9 cellular contexts compared by ENCODE assay signal in genomic region chr7:107661081-107661864, GRCh38.
DNase-seq lines count a peak whose midpoint lies in the region; ATAC-seq and TF ChIP-seq lines count a peak whose summit lies in the region.
"Had no signal": no experiment of that assay in that cellular context is flagged by ENCODE, and none has a peak within 500 bp of the region (broad histone marks: within the 10 kb centered on the region; RNA-seq: fewer than 3 reads in every experiment).

No MANE protein-coding gene starts in this region.

- no peaks in the 10 kb centered on the region for H3K9me2 ChIP-seq in SU-DHL-6 (replicated peaks; ENCODE audit: insufficient read depth, low read length)

- no peaks in the 10 kb centered on the region for H4K20me1 ChIP-seq in SU-DHL-6 (ENCODE audit: low read depth, low read length)
- H4K20me1 ChIP-seq: BLaER1 treated with 17β-estradiol and CSF1 and Interleukin-3, amounts not matched to agents 10 nM and 100 nM had no signal

- TF ChIP-seq CTCF in SU-DHL-6 (IDR thresholded peaks at IDR 0.05; ENCODE audit: insufficient read depth, low read length, poor library complexity, severe bottlenecking) (no peak), brain microvascular endothelial cell (IDR thresholded peaks at IDR 0.05; ENCODE audit: low read depth, low read length, missing control alignments) (peak; percentile 26)

- in situ Hi-C loops in brain microvascular endothelial cell (cut with HindIII; ENCODE audit: low pct_ligation_motif_present, low sequenced_read_pairs), result no loop called here

- DNase-seq in NCI-H1417 (lab: John Stamatoyannopoulos, UW) (peak; percentile 72 to 88 (median 80)), NCI-H1417 treated with DMSO at 0.1 percent for 48 hours (lab: John Stamatoyannopoulos, UW) (no peak), brain microvascular endothelial cell (no peak), iris pigment epithelial cell (ENCODE audit: low read depth) (peak; percentile 62)
- DNase-seq in stimulated activated CD4-positive, alpha-beta T cell treated with anti-CD3 and anti-CD28 coated beads, Interleukin-12 subunit alpha, Interleukin-12 subunit beta, amount 100 ng/mL, for 48 hours (ENCODE audit: low read depth in 2 of 3, low spot score in 1 of 3), result peak; percentile 19 to 46 (median 31)

- no peak overlapping the region for H2AFZ ChIP-seq in SU-DHL-6 (ENCODE audit: low read depth, low read length, severe bottlenecking)

- no peaks in the 10 kb centered on the region for H3F3A ChIP-seq in SU-DHL-6 (ENCODE audit: insufficient read depth)

- H3K27ac ChIP-seq in SU-DHL-6 (ENCODE audit: low read depth, low read length), result no peak overlapping the region
- H3K27ac ChIP-seq in brain microvascular endothelial cell, result no peak overlapping the region
- H3K27ac ChIP-seq: BLaER1 treated with 17β-estradiol and CSF1 and Interleukin-3, amounts not matched to agents 10 nM and 100 nM had no signal

- H3K27me3 ChIP-seq in SU-DHL-6 (ENCODE audit: low read length), result no peaks in the 10 kb centered on the region
- H3K27me3 ChIP-seq in brain microvascular endothelial cell (replicated peaks), result no peaks in the 10 kb centered on the region
- H3K27me3 ChIP-seq: BLaER1 treated with 17β-estradiol and CSF1 and Interleukin-3, amounts not matched to agents 10 nM and 100 nM had no signal

- H3K9ac ChIP-seq in SU-DHL-6 (ENCODE audit: low read length), result no peak overlapping the region
- H3K9ac ChIP-seq: BLaER1 treated with 17β-estradiol and CSF1 and Interleukin-3, amounts not matched to agents 10 nM and 100 nM had no signal

- no peaks in the 10 kb centered on the region for H3K79me2 ChIP-seq in SU-DHL-6 (ENCODE audit: insufficient read depth, low read length)

- peak overlapping the region; percentile 39 for H3K4me2 ChIP-seq in SU-DHL-6 (ENCODE audit: low read depth, low read length, poor library complexity, severe bottlenecking)

- no peaks in the 10 kb centered on the region for H3K9me3 ChIP-seq in SU-DHL-6 (ENCODE audit: insufficient read depth, low read length)

- no peaks in the 10 kb centered on the region for H3K36me3 ChIP-seq in SU-DHL-6 (ENCODE audit: low read length)
- no peaks in the 10 kb centered on the region for H3K36me3 ChIP-seq in brain microvascular endothelial cell (replicated peaks)

- H3K4me3 ChIP-seq in SU-DHL-6 (ENCODE audit: insufficient read depth, low read length, poor library complexity, severe bottlenecking), result no peak overlapping the region
- peak overlapping the region; percentile 56 for H3K4me3 ChIP-seq in brain microvascular endothelial cell (ENCODE audit: low read depth, low read length)
- H3K4me3 ChIP-seq: BLaER1 treated with 17β-estradiol and CSF1 and Interleukin-3, amounts not matched to agents 10 nM and 100 nM had no signal

- ATAC-seq in HG03460 (IDR thresholded peaks at IDR 0.05; ENCODE audit: unreplicated experiment), result peak; percentile 53
- ATAC-seq in HG03039 (IDR thresholded peaks at IDR 0.05; ENCODE audit: unreplicated experiment), result no peak

Comparison
In these comparisons a context has a peak if more than half of its experiments do, and no peak if none do; other contexts are left out.
1. DNase-seq: peak in NCI-H1417 (3 of 3), iris pigment epithelial cell (single experiment) and stimulated activated CD4-positive, alpha-beta T cell treated with anti-CD3 and anti-CD28 coated beads, Interleukin-12 subunit alpha, Interleukin-12 subunit beta, amount 100 ng/mL, for 48 hours (3 of 3); none in NCI-H1417 treated with DMSO at 0.1 percent for 48 hours (single experiment) and brain microvascular endothelial cell (single experiment).